In the genomic region with DNA sequence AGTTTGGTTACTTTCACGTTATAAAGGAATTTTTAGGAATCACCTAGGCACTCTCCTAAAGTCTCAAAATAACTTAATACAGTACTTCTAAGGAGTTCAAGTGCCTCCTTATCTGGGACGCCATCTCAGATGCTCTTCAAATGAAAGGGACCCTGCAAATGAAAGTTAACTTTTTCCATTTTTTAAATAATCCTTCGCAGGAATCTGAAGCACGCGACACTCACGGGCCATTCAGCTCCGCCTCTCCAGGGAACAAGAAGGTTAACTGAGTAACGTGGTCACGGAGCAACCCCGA, we compare ENCODE assay signal across 8 cellular contexts. TPM values are rescaled to one million over a fixed set of nuclear protein-coding genes. Genes with fewer than 3 reads are reported as not detected.
DNase-seq lines count a peak whose midpoint lies in the region; ATAC-seq, FAIRE-seq and TF ChIP-seq lines count a peak whose summit lies in the region.

No MANE protein-coding gene starts in this region.

- H3K9me2 ChIP-seq in MM.1S (replicated peaks; ENCODE audit: insufficient read depth, low read length), result no peaks in the 10 kb centered on the region

- peak overlapping the region; percentile 40 for H3K4ac ChIP-seq in H1 (replicated peaks; ENCODE audit: insufficient read length, low read depth, low read length)

- H4K20me1 ChIP-seq in MM.1S (ENCODE audit: insufficient read depth, low read length), result peaks cover 24% of the 10 kb centered on the region
- peaks cover 3 to 7% of the 10 kb centered on the region in 2 experiments for H4K20me1 ChIP-seq in H1 (replicated peaks in 1 of 2; ENCODE audit: control insufficient read depth in 1 of 2, insufficient read depth in 2 of 2, low read length in 2 of 2)

- peak overlapping the region; percentile 84 for H2AFZ ChIP-seq in MM.1S (ENCODE audit: low read length)
- H2AFZ ChIP-seq in H1 (ENCODE audit: low read length), result peak overlapping the region; percentile 72

- H3K9ac ChIP-seq in ES-I3 (ENCODE audit: low read depth, low read length), result peak overlapping the region; percentile 79
- H3K9ac ChIP-seq in MM.1S (ENCODE audit: low read length), result peak overlapping the region; percentile 85
- peak overlapping the region; percentile 80 to 92 (median 86) for H3K9ac ChIP-seq in H1 (replicated peaks in 1 of 4; ENCODE audit: extremely low read depth in 1 of 4, low read depth in 3 of 4, low read length in 3 of 4)

- H3K23me2 ChIP-seq in H1 (ENCODE audit: low read depth, low read length), result peaks cover 4% of the 10 kb centered on the region

- H3K9me3 ChIP-seq in ES-I3 (ENCODE audit: control insufficient read depth, insufficient read depth, low read length), result no peaks in the 10 kb centered on the region
- no peaks in the 10 kb centered on the region for H3K9me3 ChIP-seq in MM.1S (replicated peaks; ENCODE audit: insufficient read depth, low read length)
- H3K9me3 ChIP-seq in H1 (ENCODE audit: insufficient read depth in 2 of 2, low read depth in 1 of 2, low read length in 1 of 2), result no peaks in the 10 kb centered on the region

- H3K4me3 ChIP-seq in MM.1S (ENCODE audit: low read length) (peak overlapping the region; percentile 92), H1 (ENCODE audit: extremely low read depth in 1 of 4, insufficient read depth in 2 of 4, low read depth in 3 of 4, low read length in 4 of 4) (peak overlapping the region; percentile 91 to 99 (median 97))

- no peak for TF ChIP-seq EP300 in H1 (IDR thresholded peaks at IDR 0.05; ENCODE audit: borderline replicate concordance in 1 of 2, low read depth in 2 of 2, low read length in 2 of 2)

- H2BK5ac ChIP-seq in H1 (ENCODE audit: low read depth, low read length), result peak overlapping the region; percentile 84

- POLR2A ChIA-PET in H1 (lab: Charles Lee; ENCODE audit: partially characterized antibody), result interaction anchor here (0.6 to 2.4 kb wide), 26 partner anchors 10 to 747 kb away, joined by 3 to 15 read pairs (median 3); a partner anchor contains a TSS

- peaks cover 14% of the 10 kb centered on the region; the same call in 1 of the 2 replicates for H3K4me1 ChIP-seq in ES-I3 (ENCODE audit: insufficient read depth, low read length)
- peaks cover 18% of the 10 kb centered on the region; the same call in 1 of the 2 replicates for H3K4me1 ChIP-seq in MM.1S (ENCODE audit: low read length)
- peaks cover 0 to 1% (median 0%) of the 10 kb centered on the region in 4 experiments; a peak in 4 of 7 replicates for H3K4me1 ChIP-seq in H1 (replicated peaks in 1 of 4; ENCODE audit: control insufficient read depth in 3 of 4, insufficient read depth in 4 of 4, low read length in 3 of 4)

- peaks cover 35% of the 10 kb centered on the region for H3K4me1 Mint-ChIP-seq in osteocyte (ENCODE audit: unreplicated experiment)

- no peak for TF ChIP-seq POLR2A in H1 (IDR thresholded peaks at IDR 0.05; ENCODE audit: control extremely low read depth in 1 of 2, low read depth in 2 of 2, low read length in 2 of 2)

- CTCF ChIA-PET in H1 (lab: Charles Lee; ENCODE audit: partially characterized antibody), result no interaction called here

- H3K27me3 ChIP-seq in MM.1S (replicated peaks; ENCODE audit: insufficient read depth, low read length), result no peaks in the 10 kb centered on the region
- no peaks in the 10 kb centered on the region for H3K27me3 ChIP-seq in H1 (replicated peaks in 1 of 4; ENCODE audit: control insufficient read depth in 3 of 4, extremely low read depth in 1 of 4, insufficient read depth in 3 of 4, low read length in 3 of 4)

- no peaks in the 10 kb centered on the region for H3K36me3 Mint-ChIP-seq in osteocyte (ENCODE audit: unreplicated experiment)

- 0 out of 2 replicates have a peak, but pooled peaks cover 3% of the 10 kb centered on the region for H3F3A ChIP-seq in MM.1S (ENCODE audit: insufficient read depth, low read length)

- TF ChIP-seq RAD21 in H1 (IDR thresholded peaks at IDR 0.05 in 1 of 2, conservative IDR thresholded peaks at IDR 0.05 in 1 of 2; ENCODE audit: low read depth in 2 of 2, low read length in 2 of 2), result no peak

- H3K18ac ChIP-seq in H1 (ENCODE audit: extremely low read depth, low read length), result peak overlapping the region; percentile 76

- no peak for FAIRE-seq in H1 (lab: Jason Lieb, UNC)

- H2AK5ac ChIP-seq in H1 (ENCODE audit: low read depth, low read length), result no peak overlapping the region

- H2BK120ac ChIP-seq in H1 (replicated peaks; ENCODE audit: low read depth, low read length), result no peak overlapping the region

- peak overlapping the region; percentile 93 for H4K5ac ChIP-seq in H1 (ENCODE audit: insufficient read length, low read depth, low read length)

- H3K56ac ChIP-seq in H1 (replicated peaks; ENCODE audit: insufficient read length, low read depth, low read length), result no peak overlapping the region

- WGBS in H1 (ENCODE audit: extremely low coverage in 1 of 2, insufficient coverage in 1 of 2, insufficient read length in 1 of 2, insufficient replicate concordance in 2 of 2, low coverage in 1 of 2, low lambda C conversion rate in 2 of 2, missing lambda C conversion rate in 1 of 2), 2 experiments, result 1% methylated on average over 10 of the region's 10 CpGs; no CpG with 5 or more reads in 1 of the 2 experiments

- no peak overlapping the region for H2BK20ac ChIP-seq in H1 (ENCODE audit: low read length)

- peak overlapping the region; percentile 99 for H3K4me3 Mint-ChIP-seq in osteocyte (ENCODE audit: unreplicated experiment)

- peak overlapping the region; percentile 79 for H3K27ac ChIP-seq in MM.1S (ENCODE audit: low read length)
- H3K27ac ChIP-seq in H1 (ENCODE audit: low read depth, low read length), result peak overlapping the region; percentile 74

- 0 out of 2 replicates have a peak, but pooled peaks cover 5% of the 10 kb centered on the region for H3K79me1 ChIP-seq in H1 (ENCODE audit: low read depth, low read length)

- no peak overlapping the region for H3K14ac ChIP-seq in H1 (ENCODE audit: insufficient read length)

- no peak for DNase-seq in MM.1S
- DNase-seq in H1 (ENCODE audit: low read depth in 1 of 2, low spot score in 2 of 2), result no peak
- no peak for DNase-seq in osteocyte (ENCODE audit: extremely low spot score, unreplicated experiment)
- no peak for DNase-seq in amygdala (lab: John Stamatoyannopoulos, UW)
- DNase-seq in stimulated activated CD4-positive, alpha-beta T cell treated with anti-CD3 and anti-CD28 coated beads, Interleukin-4, amount 100 ng/mL, for 4 hours, result no peak
- DNase-seq in stimulated activated CD4-positive, alpha-beta T cell treated with anti-CD3 and anti-CD28 coated beads, Interleukin-4, amount 100 ng/mL, for 24 hours, result no peak

- H3K4me2 ChIP-seq in MM.1S (ENCODE audit: low read depth, low read length) (peak overlapping the region; percentile 57), H1 (ENCODE audit: insufficient read depth in 1 of 2, low read depth in 2 of 2, low read length in 2 of 2) (peak overlapping the region; percentile 83 to 87)

- TF ChIP-seq CTCF in MM.1S (IDR thresholded peaks at IDR 0.05; ENCODE audit: low read length) (no peak), H1 (IDR thresholded peaks at IDR 0.05; ENCODE audit: control extremely low read depth in 1 of 3, insufficient read depth in 1 of 3, low read depth in 1 of 3, low read length in 3 of 3) (no peak), osteocyte (IDR thresholded peaks at IDR 0.05) (no peak)

- no peaks in the 10 kb centered on the region for H3K36me3 ChIP-seq in ES-I3 (ENCODE audit: insufficient read depth, low read length)
- H3K36me3 ChIP-seq in MM.1S (replicated peaks; ENCODE audit: insufficient read depth, low read length), result no peaks in the 10 kb centered on the region
- no peaks in the 10 kb centered on the region for H3K36me3 ChIP-seq in H1 (ENCODE audit: control insufficient read depth in 2 of 4, insufficient read depth in 4 of 4, low read length in 3 of 4)

- H2BK12ac ChIP-seq in H1 (ENCODE audit: low read depth, low read length), result peak overlapping the region; percentile 42; the same call in 1 of the 2 replicates

- no peak for ATAC-seq in GM19455 (IDR thresholded peaks at IDR 0.05; ENCODE audit: unreplicated experiment)

- H4K91ac ChIP-seq in H1 (replicated peaks; ENCODE audit: insufficient read length, low read length), result peak overlapping the region; percentile 49

- H3K27ac Mint-ChIP-seq in osteocyte (ENCODE audit: unreplicated experiment), result peak overlapping the region; percentile 99

- H2BK15ac ChIP-seq in H1 (ENCODE audit: low read length), result no peak overlapping the region

- H3K79me2 ChIP-seq in MM.1S (ENCODE audit: low read length) (peaks cover 45% of the 10 kb centered on the region), H1 (ENCODE audit: control insufficient read depth in 1 of 2, insufficient read depth in 2 of 2, low read length in 2 of 2) (peaks cover 30 to 65% of the 10 kb centered on the region in 2 experiments)

- no peaks in the 10 kb centered on the region for H3K27me3 Mint-ChIP-seq in osteocyte (ENCODE audit: unreplicated experiment)

- peak overlapping the region; percentile 93; the same call in 1 of the 2 replicates for H4K8ac ChIP-seq in H1 (ENCODE audit: extremely low read depth, insufficient read depth, low read length)

- no peaks in the 10 kb centered on the region for H3K9me3 Mint-ChIP-seq in osteocyte (ENCODE audit: unreplicated experiment)

- no peak overlapping the region for H3K23ac ChIP-seq in H1 (ENCODE audit: insufficient read length)

TF ChIP-seq in H1, 55 proteins besides CTCF, POLR2A, EP300 and RAD21 (continues in another document):
- no peak for TF ChIP-seq RNF2 (IDR thresholded peaks at IDR 0.05; ENCODE audit: borderline replicate concordance, low read depth, low read length, missing control alignments, poor library complexity, severe bottlenecking)
- no peak for TF ChIP-seq SAP30 (IDR thresholded peaks at IDR 0.05; ENCODE audit: insufficient read depth, insufficient replicate concordance, low read length)
- no peak for TF ChIP-seq GTF2F1 (IDR thresholded peaks at IDR 0.05; ENCODE audit: borderline replicate concordance, low read depth, low read length)
- TF ChIP-seq TEAD4 (IDR thresholded peaks at IDR 0.05; ENCODE audit: low read depth, low read length), result peak; percentile 33; the same call in 1 of the 2 replicates

RNA-seq across cellular contexts. Expression of a gene that starts 0.5 kb away (rescaled TPM):
- 76.5 and 80.8 TPM in 2 replicates for total RNA-seq in H1 (2021; fragmentation: NEBNext Ultra II Directional; extraction: Animal tissue kit (Norgen Biotek cat#: 25700))
- 15.9 and 32.0 TPM in 2 replicates for polyA plus RNA-seq in H1 (2011; rRNA removed)
- polyA plus RNA-seq in H1 (2011; cell fraction: cytosol; rRNA removed), result 52.8 TPM
- 11.5 TPM for polyA plus RNA-seq in H1 (2011; cell fraction: nucleus; rRNA removed)
- 49.0 to 97.4 TPM (median 55.0 TPM) in 4 replicates for polyA plus RNA-seq in H1 (2012, experiment 1 of 2)
- 6.5 TPM for polyA plus RNA-seq in H1 (2012, experiment 2 of 2)
- polyA plus RNA-seq in H1 (2013, experiment 1 of 2), result 87.1 TPM
- 89.5 TPM for polyA plus RNA-seq in H1 (2013, experiment 2 of 2)
- 24.2 and 24.7 TPM in 2 replicates for polyA minus RNA-seq in H1 (2011; rRNA and poly(A)+ RNA removed)
- polyA minus RNA-seq in H1 (2011; cell fraction: cytosol; rRNA and poly(A)+ RNA removed), result 40.8 TPM
- 34.2 TPM for polyA minus RNA-seq in H1 (2011; cell fraction: nucleus; rRNA and poly(A)+ RNA removed)
- total RNA-seq in osteocyte, result 43.7 and 46.6 TPM in 2 replicates
